In the genomic region with DNA sequence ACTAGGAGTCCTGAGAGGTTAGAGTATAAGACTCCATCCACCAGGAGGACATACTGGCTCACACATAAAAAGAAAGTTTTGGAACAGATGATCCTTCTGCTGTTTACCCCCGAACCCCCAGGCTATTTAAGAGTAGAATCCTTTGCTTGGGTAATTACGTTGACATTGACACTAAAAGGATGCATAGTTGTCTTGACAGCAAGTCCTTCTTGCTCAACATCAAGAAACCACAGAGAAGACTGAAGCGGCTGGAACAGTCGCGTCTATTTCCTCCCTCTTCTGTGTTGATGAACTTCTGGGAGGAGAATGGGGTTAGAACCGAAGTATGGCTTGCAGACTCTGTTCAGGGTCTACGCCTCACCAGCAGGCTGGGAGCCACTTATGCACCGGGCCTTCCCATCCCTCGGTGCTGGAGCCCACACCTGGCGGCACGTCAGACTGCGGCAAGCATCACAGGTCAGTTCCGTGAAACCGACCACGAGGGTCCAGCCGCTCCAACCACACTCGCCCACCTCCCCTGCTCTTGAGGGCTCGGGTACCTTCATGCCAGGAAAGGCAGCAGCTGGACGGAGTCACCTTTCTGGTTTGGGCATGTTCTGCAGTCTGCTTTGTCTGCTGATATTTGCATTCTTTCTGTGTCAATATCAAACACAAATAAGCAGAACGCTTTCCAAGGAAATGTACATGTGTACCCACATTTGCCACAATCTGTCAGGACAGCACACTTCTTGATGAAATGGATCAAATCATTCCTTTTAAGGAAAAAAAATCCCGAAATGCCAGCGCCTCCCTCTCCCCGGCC, we compare ENCODE assay signal across 13 cellular contexts. TPM values are rescaled to one million over a fixed set of nuclear protein-coding genes. Genes with fewer than 3 reads are reported as not detected.
DNase-seq lines count a peak whose midpoint lies in the region; ATAC-seq and TF ChIP-seq lines count a peak whose summit lies in the region.
"Had no signal": no experiment of that assay in that cellular context is flagged by ENCODE, and none has a peak within 500 bp of the region (broad histone marks: within the 10 kb centered on the region; RNA-seq: fewer than 3 reads in every experiment).

No MANE protein-coding gene starts in this region.

- H3K27me3 ChIP-seq in NT2/D1 (ENCODE audit: insufficient read depth, insufficient read length) (peaks cover 28% of the 10 kb centered on the region), liver (ENCODE audit: control insufficient read depth in 4 of 4, insufficient read depth in 4 of 4, low read length in 3 of 4) (no peaks in the 10 kb centered on the region)
- H3K27me3 ChIP-seq: breast epithelium, hepatocyte, tibial nerve had no signal

- TF ChIP-seq CTCF in C4-2B (conservative IDR thresholded peaks at IDR 0.05), result no peak
- no peak for TF ChIP-seq CTCF in liver (IDR thresholded peaks at IDR 0.05; ENCODE audit: low read depth, low read length, missing input control)
- no peak for TF ChIP-seq CTCF in GM10266 (IDR thresholded peaks at IDR 0.05; ENCODE audit: control insufficient read depth, insufficient read depth, low read depth, missing control alignments)

- H3K36me3 ChIP-seq in NT2/D1 (ENCODE audit: insufficient read depth, insufficient read length, low read length) (no peaks in the 10 kb centered on the region), liver (ENCODE audit: control insufficient read depth in 4 of 4, insufficient read depth in 3 of 4, low read depth in 1 of 4, low read length in 3 of 4) (no peaks in the 10 kb centered on the region)
- H3K36me3 ChIP-seq: breast epithelium had no signal

- TF ChIP-seq RAD21 in liver (IDR thresholded peaks at IDR 0.05), result no peak

- no peak for ATAC-seq in HG03432 (IDR thresholded peaks at IDR 0.05; ENCODE audit: unreplicated experiment)

- H3K4me1 ChIP-seq in NT2/D1 (ENCODE audit: insufficient read depth, insufficient read length), result peaks cover 20% of the 10 kb centered on the region
- peaks cover 5 to 32% (median 19%) of the 10 kb centered on the region in 4 donors for H3K4me1 ChIP-seq in liver (ENCODE audit: control insufficient read depth in 4 of 4, insufficient read depth in 4 of 4, low read length in 3 of 4)
- H3K4me1 ChIP-seq: breast epithelium had no signal

- H3K27ac ChIP-seq in C4-2B (peak overlapping the region; percentile 77), liver (ENCODE audit: low read depth in 1 of 2, low read length in 2 of 2) (no peak overlapping the region)
- H3K27ac ChIP-seq: hepatocyte, tibial nerve had no signal

- H3K9me3 ChIP-seq in NT2/D1 (ENCODE audit: insufficient read depth, low read length), result no peaks in the 10 kb centered on the region
- no peaks in the 10 kb centered on the region for H3K9me3 ChIP-seq in liver (ENCODE audit: control insufficient read depth in 4 of 4, low read length in 3 of 4)
- H3K9me3 ChIP-seq: breast epithelium, tibial nerve had no signal

- 78% methylated on average over 23 of the region's 23 CpGs for WGBS in liver

- peak; percentile 90 for DNase-seq in MV-4-11 (lab: John Stamatoyannopoulos, UW)
- no peak for DNase-seq in NT2/D1 (ENCODE audit: low read depth, low spot score)
- no peak for DNase-seq in midbrain (lab: John Stamatoyannopoulos, UW)
- DNase-seq in GM10266 (ENCODE audit: extremely low spot score), result no peak
- no peak for DNase-seq in HuH-7 (ENCODE audit: low spot score)
- DNase-seq: NCI-H1436, retina had no signal

- H3K4me3 ChIP-seq in NT2/D1 (ENCODE audit: insufficient read length, low read depth) (no peak overlapping the region), liver (ENCODE audit: low read depth in 1 of 3, low read length in 3 of 3) (no peak overlapping the region)
- H3K4me3 ChIP-seq: breast epithelium, hepatocyte, tibial nerve had no signal

- H3K9ac ChIP-seq in NT2/D1 (ENCODE audit: insufficient read length, low read depth), result peak overlapping the region; percentile 3
- H3K9ac ChIP-seq in liver (ENCODE audit: low read depth in 1 of 2, low read length in 2 of 2), result no peak overlapping the region

TF ChIP-seq in liver, 16 proteins besides CTCF, POLR2A, EP300 and RAD21:
- TF ChIP-seq REST (IDR thresholded peaks at IDR 0.05) (no peak), HNF4G (IDR thresholded peaks at IDR 0.05) (no peak), FOXA1 (IDR thresholded peaks at IDR 0.05) (no peak), JUND (IDR thresholded peaks at IDR 0.05) (no peak), YY1 (IDR thresholded peaks at IDR 0.05) (no peak), FOXA2 (IDR thresholded peaks at IDR 0.05) (peak; percentile 7), ATF3 (IDR thresholded peaks at IDR 0.05) (no peak), NR2F2 (IDR thresholded peaks at IDR 0.05) (no peak)
- TF ChIP-seq, protein P1, sequence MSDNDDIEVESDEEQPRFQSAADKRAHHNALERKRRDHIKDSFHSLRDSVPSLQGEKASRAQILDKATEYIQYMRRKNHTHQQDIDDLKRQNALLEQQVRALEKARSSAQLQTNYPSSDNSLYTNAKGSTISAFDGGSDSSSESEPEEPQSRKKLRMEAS (IDR thresholded peaks at IDR 0.05), result no peak

RNA-seq across cellular contexts. Expression of gene RANBP3, which starts 42.4 kb away (rescaled TPM):
- 10 to 100 TPM; 20.2 to 23.3 TPM for total RNA-seq in liver
- 10 to 100 TPM in 1 of 2 donors, 1 to 10 TPM in 1; 10.0 to 21.2 TPM for polyA plus RNA-seq in liver
